8 cellular contexts compared by ENCODE assay signal in the genomic region with DNA sequence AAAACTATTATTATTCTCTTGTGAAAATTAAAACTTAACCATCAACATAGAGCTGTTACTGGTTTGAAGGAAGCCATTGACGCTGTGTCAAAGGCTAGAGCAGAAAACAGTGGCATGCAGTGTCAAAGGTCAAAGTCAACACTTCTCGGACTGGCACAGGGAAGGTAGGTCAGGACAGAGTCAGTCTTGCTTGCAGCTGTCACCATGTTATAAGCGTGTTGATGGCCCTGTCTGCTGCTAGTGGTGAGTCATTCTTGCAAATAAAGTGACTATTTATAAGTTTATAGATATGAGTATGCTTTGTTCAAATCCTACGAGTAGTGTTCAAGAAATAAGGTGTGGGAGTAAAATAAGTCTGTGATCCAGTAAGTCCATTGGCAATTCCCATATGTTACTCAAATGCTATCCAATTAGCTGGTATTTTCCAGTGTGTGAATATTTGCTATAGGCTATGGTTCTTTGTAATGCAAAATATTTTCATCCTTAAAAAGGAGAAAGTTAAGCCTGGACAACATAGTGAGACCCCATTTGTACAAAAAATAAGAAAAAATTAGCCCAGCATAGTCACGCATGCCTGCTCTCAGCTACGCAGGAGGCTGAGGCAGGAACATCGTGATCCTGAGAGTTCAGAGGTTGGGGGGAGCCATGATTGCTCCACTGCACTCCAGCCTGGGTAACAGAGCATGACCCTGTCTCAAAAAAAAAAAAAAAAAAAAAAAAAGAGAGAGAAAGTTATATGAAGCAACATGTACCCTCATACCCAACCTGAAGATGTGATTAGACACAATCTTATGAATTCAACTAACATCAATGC. TPM values are rescaled to one million over a fixed set of nuclear protein-coding genes. Genes with fewer than 3 reads are reported as not detected.
DNase-seq lines count a peak whose midpoint lies in the region; ATAC-seq and TF ChIP-seq lines count a peak whose summit lies in the region.

No MANE protein-coding gene starts in this region.

- intact Hi-C loops in OCI-LY7 (cut with micrococcal nuclease; ENCODE audit: unreplicated experiment): loop anchor here (1.0 kb wide), 4 partner anchors 128 to 366 kb away; no protein-coding TSS in a partner anchor
- intact Hi-C loops in left ventricle myocardium inferior (cut with micrococcal nuclease): loop anchor here (5.0 kb wide), 1 partner anchor 88 kb away; no protein-coding TSS in a partner anchor

- no peaks in the 10 kb centered on the region for H3F3A ChIP-seq in GM23338 (replicated peaks; ENCODE audit: low read depth)

- H3K4me1 ChIP-seq in BE2C (no peaks in the 10 kb centered on the region; the same call in 1 of the 2 replicates), GM23338 (ENCODE audit: insufficient read depth) (peaks cover 5% of the 10 kb centered on the region), OCI-LY7 (ENCODE audit: insufficient read depth, low read length, poor library complexity, severe bottlenecking) (peaks cover 10% of the 10 kb centered on the region), left ventricle myocardium inferior (peaks cover 19% of the 10 kb centered on the region)

- H2AFZ ChIP-seq in GM23338: peak overlapping the region; percentile 57
- H2AFZ ChIP-seq in OCI-LY7 (ENCODE audit: low read length): peak overlapping the region; percentile 80; the same call in 1 of the 2 replicates

- POLR2A ChIA-PET in OCI-LY7 (lab: Charles Lee): interaction anchor here (1.2 kb wide), 1 partner anchor 130 kb away, joined by 7 read pairs; no protein-coding TSS in a partner anchor

- peak overlapping the region; percentile 84 for H3K4me3 Mint-ChIP-seq in GM23338
- H3K4me3 Mint-ChIP-seq in effector memory CD8-positive, alpha-beta T cell: no peak overlapping the region

- no peaks in the 10 kb centered on the region for H3K36me3 Mint-ChIP-seq in GM23338 (ENCODE audit: low read depth)
- peaks cover 3% of the 10 kb centered on the region for H3K36me3 Mint-ChIP-seq in effector memory CD8-positive, alpha-beta T cell (ENCODE audit: insufficient read depth)

- CTCF ChIA-PET in OCI-LY7 (lab: Charles Lee; ENCODE audit: unreplicated experiment): interaction anchor here (1.2 to 1.3 kb wide), 2 partner anchors 129 to 155 kb away, joined by 7 to 23 read pairs; no protein-coding TSS in a partner anchor

- H3K27me3 ChIP-seq in BE2C (no peaks in the 10 kb centered on the region), GM23338 (ENCODE audit: insufficient read depth) (no peaks in the 10 kb centered on the region), left ventricle myocardium inferior (ENCODE audit: low read depth) (peaks cover 14% of the 10 kb centered on the region)

- H3K27me3 Mint-ChIP-seq in GM23338 (ENCODE audit: insufficient read depth, low read depth, poor library complexity): peaks cover 4% of the 10 kb centered on the region
- H3K27me3 Mint-ChIP-seq in effector memory CD8-positive, alpha-beta T cell: peaks cover 17 to 27% of the 10 kb centered on the region in 2 donors

- peak overlapping the region; percentile 67 for H3K4me3 ChIP-seq in BE2C (ENCODE audit: low read depth, low read length)
- peak overlapping the region; percentile 57 for H3K4me3 ChIP-seq in GM23338
- no peak overlapping the region for H3K4me3 ChIP-seq in OCI-LY7 (ENCODE audit: low read depth, low read length, poor library complexity, severe bottlenecking)
- peak overlapping the region; percentile 41 for H3K4me3 ChIP-seq in left ventricle myocardium inferior

- no peaks in the 10 kb centered on the region for H3K9me3 Mint-ChIP-seq in GM23338
- H3K9me3 Mint-ChIP-seq in effector memory CD8-positive, alpha-beta T cell: no peaks in the 10 kb centered on the region

- H4K20me1 ChIP-seq in GM23338 (replicated peaks; ENCODE audit: insufficient read depth) (no peaks in the 10 kb centered on the region), OCI-LY7 (ENCODE audit: insufficient read depth, low read length) (no peaks in the 10 kb centered on the region)

- H3K79me2 ChIP-seq in GM23338 (replicated peaks; ENCODE audit: insufficient read depth) (no peaks in the 10 kb centered on the region), OCI-LY7 (ENCODE audit: insufficient read depth, low read depth, low read length) (no peaks in the 10 kb centered on the region)

- DNase-seq in BE2C: no peak
- no peak for DNase-seq in GM23338 (ENCODE audit: low spot score)
- no peak for DNase-seq in OCI-LY7 (ENCODE audit: low spot score)
- DNase-seq in left ventricle myocardium inferior: no peak
- DNase-seq in AG08395 (ENCODE audit: low spot score): no peak
- no peak for DNase-seq in effector memory CD8-positive, alpha-beta T cell

- H3K36me3 ChIP-seq in BE2C (no peaks in the 10 kb centered on the region), GM23338 (ENCODE audit: insufficient read depth) (no peaks in the 10 kb centered on the region), OCI-LY7 (ENCODE audit: insufficient read depth, low read length) (no peaks in the 10 kb centered on the region), left ventricle myocardium inferior (no peaks in the 10 kb centered on the region)

- no peak overlapping the region for H3K27ac Mint-ChIP-seq in GM23338
- H3K27ac Mint-ChIP-seq in effector memory CD8-positive, alpha-beta T cell: no peak overlapping the region

- TF ChIP-seq CTCF in BE2C (IDR thresholded peaks at IDR 0.05; ENCODE audit: low read depth, low read length): no peak
- no peak for TF ChIP-seq CTCF in GM23338 (conservative IDR thresholded peaks at IDR 0.05; ENCODE audit: low read depth in 2 of 2)
- no peak for TF ChIP-seq CTCF in OCI-LY7 (conservative IDR thresholded peaks at IDR 0.05; ENCODE audit: low read length)
- TF ChIP-seq CTCF in left ventricle myocardium inferior (IDR thresholded peaks at IDR 0.05; ENCODE audit: borderline replicate concordance): no peak

- peaks cover 9% of the 10 kb centered on the region for H3K4me1 Mint-ChIP-seq in GM23338
- H3K4me1 Mint-ChIP-seq in effector memory CD8-positive, alpha-beta T cell (ENCODE audit: low read depth in 2 of 2): peaks cover 3 to 8% of the 10 kb centered on the region in 2 donors

- H3K4me2 ChIP-seq in GM23338: peak overlapping the region; percentile 78
- no peak overlapping the region for H3K4me2 ChIP-seq in OCI-LY7 (ENCODE audit: low read length)

- BruUV-seq in OCI-LY7 (replicated peaks; lab: Mats Ljungman, UMichigan): no TSS peak

- H3K9me3 ChIP-seq in BE2C (no peaks in the 10 kb centered on the region), OCI-LY7 (ENCODE audit: low read length) (no peaks in the 10 kb centered on the region), left ventricle myocardium inferior (replicated peaks) (no peaks in the 10 kb centered on the region)

- H3K9me2 ChIP-seq in GM23338 (ENCODE audit: insufficient read depth) (no peaks in the 10 kb centered on the region), OCI-LY7 (ENCODE audit: insufficient read depth, low read length) (no peaks in the 10 kb centered on the region)

- no peak for ATAC-seq in GM23338
- ATAC-seq in GM19328 (IDR thresholded peaks at IDR 0.05; ENCODE audit: unreplicated experiment): no peak
- no peak for ATAC-seq in HG03139 (IDR thresholded peaks at IDR 0.05; ENCODE audit: unreplicated experiment)
- no peak for ATAC-seq in effector memory CD8-positive, alpha-beta T cell (replicated peaks)

- H3K27ac ChIP-seq in GM23338 (ENCODE audit: low read depth) (no peak overlapping the region), OCI-LY7 (ENCODE audit: low read depth, low read length, poor library complexity, severe bottlenecking) (no peak overlapping the region), left ventricle myocardium inferior (replicated peaks) (peak overlapping the region; percentile 57)

TF ChIP-seq in GM23338, 12 proteins besides CTCF, POLR2A, EP300 and RAD21 (continues in another document):
- TF ChIP-seq CREB1 (CRISPR knock-in tag; IDR thresholded peaks at IDR 0.05; ENCODE audit: low read depth) (no peak), POLR2AphosphoS5 (IDR thresholded peaks at IDR 0.05; ENCODE audit: low read depth) (no peak), EZH2phosphoT487 (IDR thresholded peaks at IDR 0.05; ENCODE audit: unreplicated experiment) (no peak), STAT1 (IDR thresholded peaks at IDR 0.05; ENCODE audit: unreplicated experiment) (no peak)
- TF ChIP-seq, protein P1, sequence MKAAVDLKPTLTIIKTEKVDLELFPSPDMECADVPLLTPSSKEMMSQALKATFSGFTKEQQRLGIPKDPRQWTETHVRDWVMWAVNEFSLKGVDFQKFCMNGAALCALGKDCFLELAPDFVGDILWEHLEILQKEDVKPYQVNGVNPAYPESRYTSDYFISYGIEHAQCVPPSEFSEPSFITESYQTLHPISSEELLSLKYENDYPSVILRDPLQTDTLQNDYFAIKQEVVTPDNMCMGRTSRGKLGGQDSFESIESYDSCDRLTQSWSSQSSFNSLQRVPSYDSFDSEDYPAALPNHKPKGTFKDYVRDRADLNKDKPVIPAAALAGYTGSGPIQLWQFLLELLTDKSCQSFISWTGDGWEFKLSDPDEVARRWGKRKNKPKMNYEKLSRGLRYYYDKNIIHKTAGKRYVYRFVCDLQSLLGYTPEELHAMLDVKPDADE (IDR thresholded peaks at IDR 0.05): no peak

RNA-seq across cellular contexts. Expression of a gene that starts 26.3 kb away (rescaled TPM):
- polyA plus RNA-seq in BE2C (2012; ENCODE audit: insufficient read depth, insufficient read length, low read depth): 0.31 TPM
- total RNA-seq in GM23338 (2014; rRNA removed; shearing (Covaris generic)): 15.8 and 20.4 TPM in 2 replicates
- polyA plus RNA-seq in GM23338 (2016; fragmentation: Nextera tagmentation; extraction: Ambion mirVana): 6.2 and 6.8 TPM in 2 replicates
- total RNA-seq in OCI-LY7 (2014; rRNA removed; shearing (Covaris generic)): not detected in 2 replicates
- 0.17 TPM in 1 of 2 replicates, not detected in the other for total RNA-seq in OCI-LY7 (2022)
- 223 TPM for total RNA-seq in left ventricle myocardium inferior

Comparison
In these comparisons a context has a peak if more than half of its experiments do, and no peak if none do; other contexts are left out.
1. RNA of a gene that starts 26.3 kb away (total RNA-seq): 223 TPM in left ventricle myocardium inferior (single experiment) and 15.8 to 20.4 TPM in GM23338; 0.17 TPM in OCI-LY7; every median in the first group is over 10 times any median in the second.